12 cellular contexts compared by ENCODE assay signal in genomic region chr1:112625696-112626095, GRCh38. TPM values are rescaled to one million over a fixed set of nuclear protein-coding genes. Genes with fewer than 3 reads are reported as not detected.
DNase-seq lines count a peak whose midpoint lies in the region; ATAC-seq and TF ChIP-seq lines count a peak whose summit lies in the region.
"Had no signal": no experiment of that assay in that cellular context is flagged by ENCODE, and none has a peak within 500 bp of the region (broad histone marks: within the 10 kb centered on the region; RNA-seq: fewer than 3 reads in every experiment).

No MANE protein-coding gene starts in this region.

- H3K4me2 ChIP-seq in Karpas-422 (ENCODE audit: low read depth, low read length, poor library complexity, severe bottlenecking): no peak overlapping the region

- peaks cover 3% of the 10 kb centered on the region for H3K36me3 ChIP-seq in CD8-positive, alpha-beta memory T cell (ENCODE audit: insufficient read depth, low read length)
- peaks cover 47% of the 10 kb centered on the region for H3K36me3 ChIP-seq in Karpas-422 (ENCODE audit: insufficient read depth, low read length)
- H3K36me3 ChIP-seq: colonic mucosa had no signal

- H3K4me3 Mint-ChIP-seq in CD8-positive, alpha-beta memory T cell: peak overlapping the region; percentile 8 to 79 (median 38)
- no peak overlapping the region for H3K4me3 Mint-ChIP-seq in natural killer cell
- H3K4me3 Mint-ChIP-seq: activated CD4-positive, alpha-beta memory T cell treated with anti-CD3 and anti-CD28 coated beads for 36 hours had no signal

- intact Hi-C loops in natural killer cell (cut with micrococcal nuclease): no loop called here

- H3K27ac ChIP-seq in CD8-positive, alpha-beta memory T cell (ENCODE audit: low read depth, low read length): no peak overlapping the region
- no peak overlapping the region for H3K27ac ChIP-seq in Karpas-422 (ENCODE audit: low read length)
- H3K27ac ChIP-seq: colonic mucosa, Peyer's patch had no signal

- peaks cover 85% of the 10 kb centered on the region for H3K4me1 ChIP-seq in CD8-positive, alpha-beta memory T cell (ENCODE audit: insufficient read depth, low read length)
- peaks cover 41% of the 10 kb centered on the region for H3K4me1 ChIP-seq in Karpas-422 (ENCODE audit: low read length)

- H3K27me3 Mint-ChIP-seq in CD8-positive, alpha-beta memory T cell: no peaks in the 10 kb centered on the region
- H3K27me3 Mint-ChIP-seq in natural killer cell (ENCODE audit: low read depth in 2 of 2): no peaks in the 10 kb centered on the region
- H3K27me3 Mint-ChIP-seq: activated CD4-positive, alpha-beta memory T cell treated with anti-CD3 and anti-CD28 coated beads for 36 hours had no signal

- H3K9me2 ChIP-seq in Karpas-422 (replicated peaks; ENCODE audit: insufficient read depth, low read length): no peaks in the 10 kb centered on the region

- peaks cover 99% of the 10 kb centered on the region for H3K79me2 ChIP-seq in Karpas-422 (ENCODE audit: low read length)

- peaks cover 58% of the 10 kb centered on the region for H4K20me1 ChIP-seq in Karpas-422 (ENCODE audit: insufficient read depth, low read depth, low read length)

- peaks cover 72 to 93% (median 88%) of the 10 kb centered on the region in 3 donors for H3K4me1 Mint-ChIP-seq in CD8-positive, alpha-beta memory T cell
- peaks cover 64 to 71% of the 10 kb centered on the region in 2 donors for H3K4me1 Mint-ChIP-seq in natural killer cell

- no peaks in the 10 kb centered on the region for H3K27me3 ChIP-seq in CD8-positive, alpha-beta memory T cell (ENCODE audit: insufficient read depth, low read length, poor library complexity, severe bottlenecking)
- no peaks in the 10 kb centered on the region for H3K27me3 ChIP-seq in Karpas-422 (ENCODE audit: low read length)
- H3K27me3 ChIP-seq: colonic mucosa, Peyer's patch had no signal

- H3K36me3 Mint-ChIP-seq in CD8-positive, alpha-beta memory T cell: peaks cover 0 to 63% (median 15%) of the 10 kb centered on the region in 3 donors
- no peaks in the 10 kb centered on the region for H3K36me3 Mint-ChIP-seq in natural killer cell

- no peak overlapping the region for H2AFZ ChIP-seq in Karpas-422 (ENCODE audit: low read length)

- H3K9ac ChIP-seq in Karpas-422 (ENCODE audit: low read length): no peak overlapping the region

- no peak overlapping the region for H3K4me3 ChIP-seq in CD8-positive, alpha-beta memory T cell (ENCODE audit: low read length)
- H3K4me3 ChIP-seq in Karpas-422 (ENCODE audit: low read length): no peak overlapping the region
- H3K4me3 ChIP-seq: colonic mucosa, Peyer's patch had no signal

- CTCF ChIA-PET in CD8-positive, alpha-beta memory T cell (lab: Charles Lee): no interaction called here

- H3K27ac Mint-ChIP-seq in CD8-positive, alpha-beta memory T cell: peak overlapping the region; percentile 31 to 89 (median 85)
- peak overlapping the region; percentile 41 to 82 for H3K27ac Mint-ChIP-seq in natural killer cell

- H3K9me3 Mint-ChIP-seq in CD8-positive, alpha-beta memory T cell: no peaks in the 10 kb centered on the region
- no peaks in the 10 kb centered on the region for H3K9me3 Mint-ChIP-seq in natural killer cell
- H3K9me3 Mint-ChIP-seq: activated CD4-positive, alpha-beta memory T cell treated with anti-CD3 and anti-CD28 coated beads for 36 hours had no signal

- no peaks in the 10 kb centered on the region for H3K9me3 ChIP-seq in CD8-positive, alpha-beta memory T cell (ENCODE audit: low read length)
- H3K9me3 ChIP-seq in Karpas-422 (ENCODE audit: low read length): no peaks in the 10 kb centered on the region
- H3K9me3 ChIP-seq: colonic mucosa, Peyer's patch had no signal

- no peak for DNase-seq in CD8-positive, alpha-beta memory T cell
- peak; percentile 40 for DNase-seq in RKO (ENCODE audit: low spot score)
- DNase-seq in dermis blood vessel endothelial cell: peak; percentile 39
- DNase-seq in natural killer cell: no peak
- no peak for DNase-seq in Karpas-422
- DNase-seq in GM10266 (ENCODE audit: extremely low spot score): no peak
- no peak for DNase-seq in NCI-H1092 treated with DMSO at 0.1 percent for 48 hours (lab: John Stamatoyannopoulos, UW)
- DNase-seq: activated CD4-positive, alpha-beta memory T cell treated with anti-CD3 and anti-CD28 coated beads for 36 hours; colonic mucosa; Peyer's patch; retina had no signal

- TF ChIP-seq CTCF in natural killer cell (IDR thresholded peaks at IDR 0.05) (no peak), GM10266 (IDR thresholded peaks at IDR 0.05; ENCODE audit: control insufficient read depth, insufficient read depth, low read depth, missing control alignments) (no peak)

- POLR2A ChIA-PET in CD8-positive, alpha-beta memory T cell (lab: Charles Lee): no interaction called here

- ATAC-seq in natural killer cell (no peak), GM21367 (IDR thresholded peaks at IDR 0.05; ENCODE audit: unreplicated experiment) (no peak)

RNA-seq across cellular contexts. Expression of gene CAPZA1, which starts 6.1 kb away (rescaled TPM):
- total RNA-seq in CD8-positive, alpha-beta memory T cell: 100 to 1,000 TPM; 255 to 266 TPM
- 212 TPM for polyA plus RNA-seq in CD8-positive, alpha-beta memory T cell
- total RNA-seq in dermis blood vessel endothelial cell (219 and 332 TPM in 2 replicates), natural killer cell (100 to 1,000 TPM; 231 to 244 (median 233) TPM)
- 155 and 225 TPM in 2 replicates for total RNA-seq in Karpas-422 (2014; rRNA removed; shearing (Covaris generic); ENCODE audit: low replicate concordance)

RNA-seq across cellular contexts. Expression of gene ST7L, which starts 6.8 kb away (rescaled TPM):
- total RNA-seq in CD8-positive, alpha-beta memory T cell: 10 to 100 TPM; 11.6 to 12.2 TPM
- 11.3 TPM for polyA plus RNA-seq in CD8-positive, alpha-beta memory T cell
- total RNA-seq in dermis blood vessel endothelial cell: 11.4 and 18.4 TPM in 2 replicates
- 10 to 100 TPM; 23.5 to 32.3 (median 30.1) TPM for total RNA-seq in natural killer cell
- 14.4 and 16.5 TPM in 2 replicates for total RNA-seq in Karpas-422 (2014; rRNA removed; shearing (Covaris generic); ENCODE audit: low replicate concordance)

RNA-seq across cellular contexts. Expression of gene MOV10, which starts 48.8 kb away (rescaled TPM):
- total RNA-seq in CD8-positive, alpha-beta memory T cell: 10 to 100 TPM; 29.9 to 31.0 TPM
- 33.7 TPM for polyA plus RNA-seq in CD8-positive, alpha-beta memory T cell
- total RNA-seq in dermis blood vessel endothelial cell: 62.8 and 85.2 TPM in 2 replicates
- 100 to 1,000 TPM in 2 of 3 donors, 10 to 100 TPM in 1; 87.9 to 124 (median 119) TPM for total RNA-seq in natural killer cell
- total RNA-seq in Karpas-422 (2014; rRNA removed; shearing (Covaris generic); ENCODE audit: low replicate concordance): 7.7 and 13.8 TPM in 2 replicates

Comparison
In these comparisons a context has a peak if more than half of its experiments do, and no peak if none do; other contexts are left out.
1. DNase-seq: peak in RKO (single experiment) and dermis blood vessel endothelial cell (single experiment); none in CD8-positive, alpha-beta memory T cell (0 of 5), natural killer cell (single experiment), Karpas-422 (single experiment), GM10266 (single experiment) and NCI-H1092 treated with DMSO at 0.1 percent for 48 hours (single experiment).